Comparison of ENCODE assay signal across 19 cellular contexts in genomic region chr4:107255596-107255995, GRCh38.
A peak's percentile ranks its signal among the peaks of the same experiment; 100 is the strongest.
DNase-seq lines count a peak whose midpoint lies in the region; ATAC-seq, FAIRE-seq and TF ChIP-seq lines count a peak whose summit lies in the region.
"Had no signal": no experiment of that assay in that cellular context is flagged by ENCODE, and none has a peak within 500 bp of the region (broad histone marks: within the 10 kb centered on the region; RNA-seq: fewer than 3 reads in every experiment).

No MANE protein-coding gene starts in this region.

- H3K36me3 ChIP-seq in RWPE2 (ENCODE audit: low read depth) (no peaks in the 10 kb centered on the region), skeletal muscle satellite cell (ENCODE audit: insufficient read depth, low read length) (no peaks in the 10 kb centered on the region), small intestine (ENCODE audit: control insufficient read depth in 2 of 2, insufficient read depth in 2 of 2, low read length in 2 of 2) (no peaks in the 10 kb centered on the region)
- H3K36me3 ChIP-seq: SJCRH30 had no signal

- DNase-seq in H4 (ENCODE audit: low spot score) (peak; percentile 13), RWPE2 (ENCODE audit: low spot score) (no peak), fibroblast of pulmonary artery (ENCODE audit: low read depth) (peak; percentile 18), small intestine (no peak)
- DNase-seq in activated CD8-positive, alpha-beta T cell treated with anti-CD3 and anti-CD28 coated beads, Interleukin-2, amount 10 ng/mL, durations not matched to agents 7 days and 5 days: no peak
- DNase-seq: ACHN, AML-193, KBM-7, NCI-H1048, NCI-H146, NCI-H2081, NCI-H748 treated with DMSO at 0.1 percent for 48 hours, OCI-M1, RPMI8226, SJCRH30 had no signal

- no peak overlapping the region for H3K27ac Mint-ChIP-seq in activated CD8-positive, alpha-beta T cell treated with anti-CD3 and anti-CD28 coated beads, Interleukin-2, amount 10 ng/mL, durations not matched to agents 7 days and 5 days
- H3K27ac Mint-ChIP-seq: CD14-positive monocyte had no signal

- TF ChIP-seq CTCF in RWPE2 (IDR thresholded peaks at IDR 0.05; ENCODE audit: poor library complexity, severe bottlenecking): no peak
- TF ChIP-seq CTCF in fibroblast of pulmonary artery (IDR thresholded peaks at IDR 0.05; ENCODE audit: low read length, missing control alignments): no peak

- no peak overlapping the region for H3K9ac ChIP-seq in skeletal muscle satellite cell (ENCODE audit: low read depth, low read length)

- CTCF ChIA-PET in activated CD8-positive, alpha-beta T cell treated with anti-CD3 and anti-CD28 coated beads, Interleukin-2, amount 10 ng/mL, durations not matched to agents 7 days and 5 days (lab: Charles Lee): no interaction called here

- peak overlapping the region; percentile 13 for H3K27ac ChIP-seq in RWPE2 (ENCODE audit: poor library complexity, severe bottlenecking)
- no peak overlapping the region for H3K27ac ChIP-seq in small intestine (ENCODE audit: low read depth in 1 of 2, low read length in 1 of 2)
- H3K27ac ChIP-seq: SJCRH30 had no signal

- H3K4me1 ChIP-seq in RWPE2 (ENCODE audit: insufficient read depth, poor library complexity, severe bottlenecking) (peaks cover 17% of the 10 kb centered on the region), skeletal muscle satellite cell (ENCODE audit: control insufficient read depth, insufficient read depth, low read length) (peaks cover 25% of the 10 kb centered on the region), small intestine (ENCODE audit: control insufficient read depth in 2 of 2, insufficient read depth in 1 of 2, low read depth in 1 of 2, low read length in 1 of 2) (no peaks in the 10 kb centered on the region)

- 50 to 72% (median 71%) methylated on average over 2 of the region's 2 CpGs for WGBS in small intestine, 3 donors

- H3K4me1 Mint-ChIP-seq in activated CD8-positive, alpha-beta T cell treated with anti-CD3 and anti-CD28 coated beads, Interleukin-2, amount 10 ng/mL, durations not matched to agents 7 days and 5 days (ENCODE audit: low read depth): no peaks in the 10 kb centered on the region
- H3K4me1 Mint-ChIP-seq: CD14-positive monocyte had no signal

- H3K36me3 Mint-ChIP-seq in activated CD8-positive, alpha-beta T cell treated with anti-CD3 and anti-CD28 coated beads, Interleukin-2, amount 10 ng/mL, durations not matched to agents 7 days and 5 days (ENCODE audit: low read depth): no peaks in the 10 kb centered on the region
- H3K36me3 Mint-ChIP-seq: CD14-positive monocyte had no signal

- POLR2A ChIA-PET in activated CD8-positive, alpha-beta T cell treated with anti-CD3 and anti-CD28 coated beads, Interleukin-2, amount 10 ng/mL, durations not matched to agents 7 days and 5 days (lab: Charles Lee): no interaction called here

- no peaks in the 10 kb centered on the region for H3K27me3 Mint-ChIP-seq in activated CD8-positive, alpha-beta T cell treated with anti-CD3 and anti-CD28 coated beads, Interleukin-2, amount 10 ng/mL, durations not matched to agents 7 days and 5 days (ENCODE audit: low read depth)

- no peaks in the 10 kb centered on the region for H3K27me3 ChIP-seq in RWPE2 (ENCODE audit: insufficient read depth, poor library complexity, severe bottlenecking)
- H3K27me3 ChIP-seq in skeletal muscle satellite cell (ENCODE audit: control insufficient read depth, insufficient read depth, low read length): no peaks in the 10 kb centered on the region
- H3K27me3 ChIP-seq in small intestine (ENCODE audit: control insufficient read depth in 2 of 2, insufficient read depth in 2 of 2, low read length in 2 of 2): no peaks in the 10 kb centered on the region
- H3K27me3 ChIP-seq: SJCRH30 had no signal

- no peaks in the 10 kb centered on the region for H3K9me3 Mint-ChIP-seq in activated CD8-positive, alpha-beta T cell treated with anti-CD3 and anti-CD28 coated beads, Interleukin-2, amount 10 ng/mL, durations not matched to agents 7 days and 5 days (ENCODE audit: insufficient read depth)
- H3K9me3 Mint-ChIP-seq: CD14-positive monocyte had no signal

- no peak for FAIRE-seq in small intestine (lab: Jason Lieb, UNC)

- peak overlapping the region; percentile 57 for H3K4me2 ChIP-seq in skeletal muscle satellite cell (ENCODE audit: low read length)

- no peak overlapping the region for H3K4me3 Mint-ChIP-seq in activated CD8-positive, alpha-beta T cell treated with anti-CD3 and anti-CD28 coated beads, Interleukin-2, amount 10 ng/mL, durations not matched to agents 7 days and 5 days
- H3K4me3 Mint-ChIP-seq: CD14-positive monocyte had no signal

- no peak overlapping the region for H3K4me3 ChIP-seq in RWPE2 (ENCODE audit: severe bottlenecking)
- no peak overlapping the region for H3K4me3 ChIP-seq in fibroblast of pulmonary artery (replicated peaks; ENCODE audit: low read depth, low read length)
- no peak overlapping the region for H3K4me3 ChIP-seq in skeletal muscle satellite cell (ENCODE audit: low read length)
- H3K4me3 ChIP-seq in small intestine (ENCODE audit: low read depth in 1 of 2, low read length in 2 of 2): no peak overlapping the region
- H3K4me3 ChIP-seq: SJCRH30 had no signal

- H3K9me3 ChIP-seq in RWPE2 (ENCODE audit: severe bottlenecking) (no peaks in the 10 kb centered on the region), skeletal muscle satellite cell (replicated peaks; ENCODE audit: low read length) (no peaks in the 10 kb centered on the region), small intestine (ENCODE audit: control insufficient read depth, low read depth) (no peaks in the 10 kb centered on the region)
- H3K9me3 ChIP-seq: SJCRH30 had no signal

- ATAC-seq in RWPE2 (ENCODE audit: low read depth) (peak; percentile 49), GM18873 (IDR thresholded peaks at IDR 0.05; ENCODE audit: low FRiP score, unreplicated experiment) (no peak)
- no peak for ATAC-seq in activated CD8-positive, alpha-beta T cell treated with anti-CD3 and anti-CD28 coated beads, Interleukin-2, amount 10 ng/mL, durations not matched to agents 7 days and 5 days
- ATAC-seq: HCT116 had no signal

Comparison
In these comparisons a context has a peak if more than half of its experiments do, and no peak if none do; other contexts are left out.
1. DNase-seq: peak in H4 (single experiment) and fibroblast of pulmonary artery (single experiment); none in RWPE2 (single experiment), small intestine (single experiment) and activated CD8-positive, alpha-beta T cell treated with anti-CD3 and anti-CD28 coated beads, Interleukin-2, amount 10 ng/mL, durations not matched to agents 7 days and 5 days (single experiment).